In genomic region chr1:167248707-167249642, GRCh38 we compare ENCODE assay signal across 1 cellular context.
A peak's percentile ranks its signal among the peaks of the same experiment; 100 is the strongest.
TF ChIP-seq lines count a peak whose summit lies in the region.

No MANE protein-coding gene starts in this region.

TF ChIP-seq in K562, 482 proteins besides CTCF, POLR2A, EP300 and RAD21 (continued from another document and continues in another):
- TF ChIP-seq ZMIZ1 (IDR thresholded peaks at IDR 0.05; ENCODE audit: low read depth in 2 of 2, low read length in 2 of 2) (no peak), GATA2 (CRISPR knock-in tag; IDR thresholded peaks at IDR 0.05) (peak; percentile 94), MED1 (CRISPR knock-in tag; IDR thresholded peaks at IDR 0.05; ENCODE audit: borderline replicate concordance) (no peak), ZNF354B (CRISPR knock-in tag; IDR thresholded peaks at IDR 0.05) (no peak), TRIM24 (IDR thresholded peaks at IDR 0.05) (no peak), CBX1 (IDR thresholded peaks at IDR 0.05; ENCODE audit: low read depth) (no peak), ZSCAN32 (CRISPR knock-in tag; IDR thresholded peaks at IDR 0.05) (no peak), RBM22 (IDR thresholded peaks at IDR 0.05; ENCODE audit: low read depth, low read length, poor library complexity, severe bottlenecking) (no peak), ZC3H4 (CRISPR knock-in tag; IDR thresholded peaks at IDR 0.05; ENCODE audit: borderline replicate concordance) (no peak), MCM5 (IDR thresholded peaks at IDR 0.05; ENCODE audit: low read depth) (no peak), ZNF224 (CRISPR knock-in tag; IDR thresholded peaks at IDR 0.05) (no peak), ELF1 (tag; IDR thresholded peaks at IDR 0.05) (no peak), KHSRP (IDR thresholded peaks at IDR 0.05) (no peak), CHD4 (IDR thresholded peaks at IDR 0.05; ENCODE audit: insufficient read depth, insufficient replicate concordance, low read depth, low read length, poor library complexity, severe bottlenecking) (no peak), MEIS2 (IDR thresholded peaks at IDR 0.05; ENCODE audit: partially characterized antibody) (no peak), HDAC6 (IDR thresholded peaks at IDR 0.05; ENCODE audit: low read depth, low read length) (no peak), ZNF707 (CRISPR knock-in tag; conservative IDR thresholded peaks at IDR 0.05) (no peak), ZNF263 (CRISPR knock-in tag; IDR thresholded peaks at IDR 0.05; ENCODE audit: borderline replicate concordance) (no peak), HMG20A (CRISPR knock-in tag; conservative IDR thresholded peaks at IDR 0.05) (no peak), ZNF431 (CRISPR knock-in tag; IDR thresholded peaks at IDR 0.05) (no peak), SRF (CRISPR knock-in tag; IDR thresholded peaks at IDR 0.05) (no peak), MYBL2 (IDR thresholded peaks at IDR 0.05; ENCODE audit: low read depth) (no peak), MYBL2 (CRISPR knock-in tag; IDR thresholded peaks at IDR 0.05; ENCODE audit: borderline replicate concordance) (no peak), TBL1XR1 (IDR thresholded peaks at IDR 0.05; ENCODE audit: low read length in 2 of 2) (peak in 1 of 2 experiments; percentile 48; a peak in 1 of 4 replicates), TRIM28 (IDR thresholded peaks at IDR 0.05) (no peak), HDAC3 (IDR thresholded peaks at IDR 0.05; ENCODE audit: borderline replicate concordance, partially characterized antibody) (no peak), ZNF639 (CRISPR knock-in tag; conservative IDR thresholded peaks at IDR 0.05 in 1 of 2, IDR thresholded peaks at IDR 0.05 in 1 of 2) (no peak), MTA2 (IDR thresholded peaks at IDR 0.05; ENCODE audit: low read depth) (peak; percentile 78), ZNF764 (CRISPR knock-in tag; IDR thresholded peaks at IDR 0.05; ENCODE audit: low read depth) (no peak), ZNF436 (CRISPR knock-in tag; IDR thresholded peaks at IDR 0.05) (no peak), YBX1 (IDR thresholded peaks at IDR 0.05) (no peak)
- TF ChIP-seq, protein P1, sequence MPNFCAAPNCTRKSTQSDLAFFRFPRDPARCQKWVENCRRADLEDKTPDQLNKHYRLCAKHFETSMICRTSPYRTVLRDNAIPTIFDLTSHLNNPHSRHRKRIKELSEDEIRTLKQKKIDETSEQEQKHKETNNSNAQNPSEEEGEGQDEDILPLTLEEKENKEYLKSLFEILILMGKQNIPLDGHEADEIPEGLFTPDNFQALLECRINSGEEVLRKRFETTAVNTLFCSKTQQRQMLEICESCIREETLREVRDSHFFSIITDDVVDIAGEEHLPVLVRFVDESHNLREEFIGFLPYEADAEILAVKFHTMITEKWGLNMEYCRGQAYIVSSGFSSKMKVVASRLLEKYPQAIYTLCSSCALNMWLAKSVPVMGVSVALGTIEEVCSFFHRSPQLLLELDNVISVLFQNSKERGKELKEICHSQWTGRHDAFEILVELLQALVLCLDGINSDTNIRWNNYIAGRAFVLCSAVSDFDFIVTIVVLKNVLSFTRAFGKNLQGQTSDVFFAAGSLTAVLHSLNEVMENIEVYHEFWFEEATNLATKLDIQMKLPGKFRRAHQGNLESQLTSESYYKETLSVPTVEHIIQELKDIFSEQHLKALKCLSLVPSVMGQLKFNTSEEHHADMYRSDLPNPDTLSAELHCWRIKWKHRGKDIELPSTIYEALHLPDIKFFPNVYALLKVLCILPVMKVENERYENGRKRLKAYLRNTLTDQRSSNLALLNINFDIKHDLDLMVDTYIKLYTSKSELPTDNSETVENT (CRISPR knock-in tag; IDR thresholded peaks at IDR 0.05) = no peak
- TF ChIP-seq, protein P2, sequence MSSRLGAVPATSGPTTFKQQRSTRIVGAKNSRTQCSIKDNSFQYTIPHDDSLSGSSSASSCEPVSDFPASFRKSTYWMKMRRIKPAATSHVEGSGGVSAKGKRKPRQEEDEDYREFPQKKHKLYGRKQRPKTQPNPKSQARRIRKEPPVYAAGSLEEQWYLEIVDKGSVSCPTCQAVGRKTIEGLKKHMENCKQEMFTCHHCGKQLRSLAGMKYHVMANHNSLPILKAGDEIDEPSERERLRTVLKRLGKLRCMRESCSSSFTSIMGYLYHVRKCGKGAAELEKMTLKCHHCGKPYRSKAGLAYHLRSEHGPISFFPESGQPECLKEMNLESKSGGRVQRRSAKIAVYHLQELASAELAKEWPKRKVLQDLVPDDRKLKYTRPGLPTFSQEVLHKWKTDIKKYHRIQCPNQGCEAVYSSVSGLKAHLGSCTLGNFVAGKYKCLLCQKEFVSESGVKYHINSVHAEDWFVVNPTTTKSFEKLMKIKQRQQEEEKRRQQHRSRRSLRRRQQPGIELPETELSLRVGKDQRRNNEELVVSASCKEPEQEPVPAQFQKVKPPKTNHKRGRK (tag; IDR thresholded peaks at IDR 0.05) = no peak
- TF ChIP-seq, protein P3, sequence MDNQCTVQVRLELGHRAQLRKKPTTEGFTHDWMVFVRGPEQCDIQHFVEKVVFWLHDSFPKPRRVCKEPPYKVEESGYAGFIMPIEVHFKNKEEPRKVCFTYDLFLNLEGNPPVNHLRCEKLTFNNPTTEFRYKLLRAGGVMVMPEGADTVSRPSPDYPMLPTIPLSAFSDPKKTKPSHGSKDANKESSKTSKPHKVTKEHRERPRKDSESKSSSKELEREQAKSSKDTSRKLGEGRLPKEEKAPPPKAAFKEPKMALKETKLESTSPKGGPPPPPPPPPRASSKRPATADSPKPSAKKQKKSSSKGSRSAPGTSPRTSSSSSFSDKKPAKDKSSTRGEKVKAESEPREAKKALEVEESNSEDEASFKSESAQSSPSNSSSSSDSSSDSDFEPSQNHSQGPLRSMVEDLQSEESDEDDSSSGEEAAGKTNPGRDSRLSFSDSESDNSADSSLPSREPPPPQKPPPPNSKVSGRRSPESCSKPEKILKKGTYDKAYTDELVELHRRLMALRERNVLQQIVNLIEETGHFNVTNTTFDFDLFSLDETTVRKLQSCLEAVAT (IDR thresholded peaks at IDR 0.05) = no peak
- TF ChIP-seq, protein P4, sequence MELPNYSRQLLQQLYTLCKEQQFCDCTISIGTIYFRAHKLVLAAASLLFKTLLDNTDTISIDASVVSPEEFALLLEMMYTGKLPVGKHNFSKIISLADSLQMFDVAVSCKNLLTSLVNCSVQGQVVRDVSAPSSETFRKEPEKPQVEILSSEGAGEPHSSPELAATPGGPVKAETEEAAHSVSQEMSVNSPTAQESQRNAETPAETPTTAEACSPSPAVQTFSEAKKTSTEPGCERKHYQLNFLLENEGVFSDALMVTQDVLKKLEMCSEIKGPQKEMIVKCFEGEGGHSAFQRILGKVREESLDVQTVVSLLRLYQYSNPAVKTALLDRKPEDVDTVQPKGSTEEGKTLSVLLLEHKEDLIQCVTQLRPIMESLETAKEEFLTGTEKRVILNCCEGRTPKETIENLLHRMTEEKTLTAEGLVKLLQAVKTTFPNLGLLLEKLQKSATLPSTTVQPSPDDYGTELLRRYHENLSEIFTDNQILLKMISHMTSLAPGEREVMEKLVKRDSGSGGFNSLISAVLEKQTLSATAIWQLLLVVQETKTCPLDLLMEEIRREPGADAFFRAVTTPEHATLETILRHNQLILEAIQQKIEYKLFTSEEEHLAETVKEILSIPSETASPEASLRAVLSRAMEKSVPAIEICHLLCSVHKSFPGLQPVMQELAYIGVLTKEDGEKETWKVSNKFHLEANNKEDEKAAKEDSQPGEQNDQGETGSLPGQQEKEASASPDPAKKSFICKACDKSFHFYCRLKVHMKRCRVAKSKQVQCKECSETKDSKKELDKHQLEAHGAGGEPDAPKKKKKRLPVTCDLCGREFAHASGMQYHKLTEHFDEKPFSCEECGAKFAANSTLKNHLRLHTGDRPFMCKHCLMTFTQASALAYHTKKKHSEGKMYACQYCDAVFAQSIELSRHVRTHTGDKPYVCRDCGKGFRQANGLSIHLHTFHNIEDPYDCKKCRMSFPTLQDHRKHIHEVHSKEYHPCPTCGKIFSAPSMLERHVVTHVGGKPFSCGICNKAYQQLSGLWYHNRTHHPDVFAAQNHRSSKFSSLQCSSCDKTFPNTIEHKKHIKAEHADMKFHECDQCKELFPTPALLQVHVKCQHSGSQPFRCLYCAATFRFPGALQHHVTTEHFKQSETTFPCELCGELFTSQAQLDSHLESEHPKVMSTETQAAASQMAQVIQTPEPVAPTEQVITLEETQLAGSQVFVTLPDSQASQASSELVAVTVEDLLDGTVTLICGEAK (IDR thresholded peaks at IDR 0.05) = no peak
- TF ChIP-seq, protein P4 (CRISPR knock-in tag; IDR thresholded peaks at IDR 0.05) = no peak
- TF ChIP-seq, protein P5, sequence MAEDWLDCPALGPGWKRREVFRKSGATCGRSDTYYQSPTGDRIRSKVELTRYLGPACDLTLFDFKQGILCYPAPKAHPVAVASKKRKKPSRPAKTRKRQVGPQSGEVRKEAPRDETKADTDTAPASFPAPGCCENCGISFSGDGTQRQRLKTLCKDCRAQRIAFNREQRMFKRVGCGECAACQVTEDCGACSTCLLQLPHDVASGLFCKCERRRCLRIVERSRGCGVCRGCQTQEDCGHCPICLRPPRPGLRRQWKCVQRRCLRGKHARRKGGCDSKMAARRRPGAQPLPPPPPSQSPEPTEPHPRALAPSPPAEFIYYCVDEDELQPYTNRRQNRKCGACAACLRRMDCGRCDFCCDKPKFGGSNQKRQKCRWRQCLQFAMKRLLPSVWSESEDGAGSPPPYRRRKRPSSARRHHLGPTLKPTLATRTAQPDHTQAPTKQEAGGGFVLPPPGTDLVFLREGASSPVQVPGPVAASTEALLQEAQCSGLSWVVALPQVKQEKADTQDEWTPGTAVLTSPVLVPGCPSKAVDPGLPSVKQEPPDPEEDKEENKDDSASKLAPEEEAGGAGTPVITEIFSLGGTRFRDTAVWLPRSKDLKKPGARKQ (CRISPR knock-in tag; IDR thresholded peaks at IDR 0.05) = no peak
- TF ChIP-seq, protein P6, sequence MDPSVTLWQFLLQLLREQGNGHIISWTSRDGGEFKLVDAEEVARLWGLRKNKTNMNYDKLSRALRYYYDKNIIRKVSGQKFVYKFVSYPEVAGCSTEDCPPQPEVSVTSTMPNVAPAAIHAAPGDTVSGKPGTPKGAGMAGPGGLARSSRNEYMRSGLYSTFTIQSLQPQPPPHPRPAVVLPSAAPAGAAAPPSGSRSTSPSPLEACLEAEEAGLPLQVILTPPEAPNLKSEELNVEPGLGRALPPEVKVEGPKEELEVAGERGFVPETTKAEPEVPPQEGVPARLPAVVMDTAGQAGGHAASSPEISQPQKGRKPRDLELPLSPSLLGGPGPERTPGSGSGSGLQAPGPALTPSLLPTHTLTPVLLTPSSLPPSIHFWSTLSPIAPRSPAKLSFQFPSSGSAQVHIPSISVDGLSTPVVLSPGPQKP (CRISPR knock-in tag; IDR thresholded peaks at IDR 0.05) = no peak
- TF ChIP-seq, protein P7, sequence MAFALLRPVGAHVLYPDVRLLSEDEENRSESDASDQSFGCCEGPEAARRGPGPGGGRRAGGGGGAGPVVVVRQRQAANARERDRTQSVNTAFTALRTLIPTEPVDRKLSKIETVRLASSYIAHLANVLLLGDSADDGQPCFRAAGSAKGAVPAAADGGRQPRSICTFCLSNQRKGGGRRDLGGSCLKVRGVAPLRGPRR (CRISPR knock-in tag; IDR thresholded peaks at IDR 0.05) = no peak
- TF ChIP-seq, protein P8, sequence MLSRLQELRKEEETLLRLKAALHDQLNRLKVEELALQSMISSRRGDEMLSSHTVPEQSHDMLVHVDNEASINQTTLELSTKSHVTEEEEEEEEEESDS (CRISPR knock-in tag; IDR thresholded peaks at IDR 0.05) = no peak
